Comparison of ENCODE assay signal across 1 cellular context in the genomic region with DNA sequence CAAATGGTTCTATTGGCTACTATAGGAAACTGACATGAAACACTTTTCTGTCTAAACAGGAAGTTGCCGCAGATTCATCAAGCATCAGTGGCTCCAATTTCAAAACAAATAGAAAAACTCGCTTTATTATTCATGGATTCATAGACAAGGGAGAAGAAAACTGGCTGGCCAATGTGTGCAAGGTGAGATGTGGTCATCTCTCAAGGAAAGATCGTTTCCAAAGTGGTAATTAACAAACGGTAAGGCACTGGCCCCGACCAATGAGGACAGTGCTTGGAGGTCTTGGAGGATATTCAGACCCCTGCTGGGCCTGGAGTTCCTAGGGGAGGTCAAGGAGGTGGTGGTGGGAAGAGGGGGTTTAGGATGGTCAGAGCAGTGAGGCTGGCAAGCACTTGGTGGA.
TF ChIP-seq lines count a peak whose summit lies in the region.

No MANE protein-coding gene starts in this region.

TF ChIP-seq in HepG2, 621 proteins besides CTCF, POLR2A, EP300 and RAD21:
- TF ChIP-seq, protein P1, sequence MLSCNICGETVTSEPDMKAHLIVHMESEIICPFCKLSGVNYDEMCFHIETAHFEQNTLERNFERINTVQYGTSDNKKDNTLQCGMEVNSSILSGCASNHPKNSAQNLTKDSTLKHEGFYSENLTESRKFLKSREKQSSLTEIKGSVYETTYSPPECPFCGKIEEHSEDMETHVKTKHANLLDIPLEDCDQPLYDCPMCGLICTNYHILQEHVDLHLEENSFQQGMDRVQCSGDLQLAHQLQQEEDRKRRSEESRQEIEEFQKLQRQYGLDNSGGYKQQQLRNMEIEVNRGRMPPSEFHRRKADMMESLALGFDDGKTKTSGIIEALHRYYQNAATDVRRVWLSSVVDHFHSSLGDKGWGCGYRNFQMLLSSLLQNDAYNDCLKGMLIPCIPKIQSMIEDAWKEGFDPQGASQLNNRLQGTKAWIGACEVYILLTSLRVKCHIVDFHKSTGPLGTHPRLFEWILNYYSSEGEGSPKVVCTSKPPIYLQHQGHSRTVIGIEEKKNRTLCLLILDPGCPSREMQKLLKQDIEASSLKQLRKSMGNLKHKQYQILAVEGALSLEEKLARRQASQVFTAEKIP (CRISPR knock-in tag; IDR thresholded peaks at IDR 0.05; ENCODE audit: borderline replicate concordance), result no peak
- TF ChIP-seq ZNF768 (CRISPR knock-in tag; IDR thresholded peaks at IDR 0.05), result no peak
- TF ChIP-seq, protein P2, sequence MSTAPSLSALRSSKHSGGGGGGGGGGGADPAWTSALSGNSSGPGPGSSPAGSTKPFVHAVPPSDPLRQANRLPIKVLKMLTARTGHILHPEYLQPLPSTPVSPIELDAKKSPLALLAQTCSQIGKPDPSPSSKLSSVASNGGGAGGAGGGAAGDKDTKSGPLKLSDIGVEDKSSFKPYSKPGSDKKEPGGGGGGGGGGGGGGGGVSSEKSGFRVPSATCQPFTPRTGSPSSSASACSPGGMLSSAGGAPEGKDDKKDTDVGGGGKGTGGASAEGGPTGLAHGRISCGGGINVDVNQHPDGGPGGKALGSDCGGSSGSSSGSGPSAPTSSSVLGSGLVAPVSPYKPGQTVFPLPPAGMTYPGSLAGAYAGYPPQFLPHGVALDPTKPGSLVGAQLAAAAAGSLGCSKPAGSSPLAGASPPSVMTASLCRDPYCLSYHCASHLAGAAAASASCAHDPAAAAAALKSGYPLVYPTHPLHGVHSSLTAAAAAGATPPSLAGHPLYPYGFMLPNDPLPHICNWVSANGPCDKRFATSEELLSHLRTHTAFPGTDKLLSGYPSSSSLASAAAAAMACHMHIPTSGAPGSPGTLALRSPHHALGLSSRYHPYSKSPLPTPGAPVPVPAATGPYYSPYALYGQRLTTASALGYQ (CRISPR knock-in tag; IDR thresholded peaks at IDR 0.05), result no peak
- no peak for TF ChIP-seq DR1 (CRISPR knock-in tag; IDR thresholded peaks at IDR 0.05)
- TF ChIP-seq CBX1 (IDR thresholded peaks at IDR 0.05; ENCODE audit: low read depth), result no peak
- TF ChIP-seq, protein P3, sequence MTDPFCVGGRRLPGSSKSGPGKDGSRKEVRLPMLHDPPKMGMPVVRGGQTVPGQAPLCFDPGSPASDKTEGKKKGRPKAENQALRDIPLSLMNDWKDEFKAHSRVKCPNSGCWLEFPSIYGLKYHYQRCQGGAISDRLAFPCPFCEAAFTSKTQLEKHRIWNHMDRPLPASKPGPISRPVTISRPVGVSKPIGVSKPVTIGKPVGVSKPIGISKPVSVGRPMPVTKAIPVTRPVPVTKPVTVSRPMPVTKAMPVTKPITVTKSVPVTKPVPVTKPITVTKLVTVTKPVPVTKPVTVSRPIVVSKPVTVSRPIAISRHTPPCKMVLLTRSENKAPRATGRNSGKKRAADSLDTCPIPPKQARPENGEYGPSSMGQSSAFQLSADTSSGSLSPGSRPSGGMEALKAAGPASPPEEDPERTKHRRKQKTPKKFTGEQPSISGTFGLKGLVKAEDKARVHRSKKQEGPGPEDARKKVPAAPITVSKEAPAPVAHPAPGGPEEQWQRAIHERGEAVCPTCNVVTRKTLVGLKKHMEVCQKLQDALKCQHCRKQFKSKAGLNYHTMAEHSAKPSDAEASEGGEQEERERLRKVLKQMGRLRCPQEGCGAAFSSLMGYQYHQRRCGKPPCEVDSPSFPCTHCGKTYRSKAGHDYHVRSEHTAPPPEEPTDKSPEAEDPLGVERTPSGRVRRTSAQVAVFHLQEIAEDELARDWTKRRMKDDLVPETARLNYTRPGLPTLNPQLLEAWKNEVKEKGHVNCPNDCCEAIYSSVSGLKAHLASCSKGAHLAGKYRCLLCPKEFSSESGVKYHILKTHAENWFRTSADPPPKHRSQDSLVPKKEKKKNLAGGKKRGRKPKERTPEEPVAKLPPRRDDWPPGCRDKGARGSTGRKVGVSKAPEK (CRISPR knock-in tag; IDR thresholded peaks at IDR 0.05; ENCODE audit: borderline replicate concordance), result no peak
